ENCODE assay signal across 8 cellular contexts in genomic region chr6:3825331-3825831, GRCh38. TPM values are rescaled to one million over a fixed set of nuclear protein-coding genes. Genes with fewer than 3 reads are reported as not detected.
DNase-seq lines count a peak whose midpoint lies in the region; ATAC-seq and TF ChIP-seq lines count a peak whose summit lies in the region.
"Had no signal": no experiment of that assay in that cellular context is flagged by ENCODE, and none has a peak within 500 bp of the region (broad histone marks: within the 10 kb centered on the region; RNA-seq: fewer than 3 reads in every experiment).

No MANE protein-coding gene starts in this region.

- CTCF ChIA-PET in Panc1 (lab: Charles Lee) = interaction anchor here (1.1 kb wide), 1 partner anchor 107 kb away, joined by 4 read pairs; no protein-coding TSS in a partner anchor

- H3K36me3 ChIP-seq in Panc1 (ENCODE audit: control insufficient read depth, insufficient read depth, low read length) = no peaks in the 10 kb centered on the region
- no peaks in the 10 kb centered on the region for H3K36me3 ChIP-seq in urinary bladder (ENCODE audit: insufficient read depth)

- peaks cover 35% of the 10 kb centered on the region for H3K4me1 Mint-ChIP-seq in mesothelial cell of epicardium
- H3K4me1 Mint-ChIP-seq: naive B cell had no signal

- no peaks in the 10 kb centered on the region for H3K27me3 ChIP-seq in Panc1 (ENCODE audit: control insufficient read depth, insufficient read depth, low read length)

- intact Hi-C loops in Panc1 (cut with micrococcal nuclease; ENCODE audit: unreplicated experiment) = loop anchor here (5.0 kb wide), 2 partner anchors 78 to 107 kb away; no protein-coding TSS in a partner anchor

- H3K4me3 ChIP-seq in Panc1 (ENCODE audit: low read depth in 2 of 2, low read length in 2 of 2) (peak overlapping the region; percentile 14 to 35), epithelial cell of esophagus (ENCODE audit: low read length) (no peak overlapping the region), urinary bladder (ENCODE audit: low read depth, low read length) (no peak overlapping the region)

- H3K36me3 Mint-ChIP-seq in mesothelial cell of epicardium = no peaks in the 10 kb centered on the region
- H3K36me3 Mint-ChIP-seq: naive B cell had no signal

- H3K4me1 ChIP-seq in Panc1 (ENCODE audit: control insufficient read depth, insufficient read depth, low read length) = peaks cover 28% of the 10 kb centered on the region
- peaks cover 2% of the 10 kb centered on the region for H3K4me1 ChIP-seq in urinary bladder (ENCODE audit: insufficient read depth)

- BruUV-seq in Panc1 (replicated peaks; lab: Mats Ljungman, UMichigan) = no TSS peak

- no peaks in the 10 kb centered on the region for H3K27me3 Mint-ChIP-seq in mesothelial cell of epicardium (ENCODE audit: low read depth)

- POLR2A ChIA-PET in Panc1 (lab: Charles Lee) = no interaction called here

- in situ Hi-C loops in Panc1 (cut with HindIII; ENCODE audit: low pct_unique_long_range_greater_than_20kb, low sequenced_read_pairs) = no loop called here

- peak overlapping the region; percentile 19 for H3K4me3 Mint-ChIP-seq in mesothelial cell of epicardium
- H3K4me3 Mint-ChIP-seq: naive B cell had no signal

- H3K9me3 Mint-ChIP-seq in mesothelial cell of epicardium = no peaks in the 10 kb centered on the region
- H3K9me3 Mint-ChIP-seq: naive B cell had no signal

- no peaks in the 10 kb centered on the region for H3K9me3 ChIP-seq in Panc1 (ENCODE audit: control insufficient read depth, insufficient read depth, low read depth, low read length)

- 18% methylated on average over 15 of the region's 15 CpGs for WGBS in urinary bladder

- ATAC-seq in Panc1 = peak; percentile 90
- ATAC-seq in HG03342 (IDR thresholded peaks at IDR 0.05; ENCODE audit: unreplicated experiment) = no peak

- DNase-seq in Panc1 (ENCODE audit: low read depth, low spot score) (no peak), epithelial cell of esophagus (ENCODE audit: low read depth) (peak; percentile 62), mesothelial cell of epicardium (ENCODE audit: low spot score in 2 of 2, unreplicated experiment in 2 of 2) (no peak), DMS53 (lab: John Stamatoyannopoulos, UW) (no peak)
- DNase-seq in effector CD8-positive, alpha-beta T cell (lab: John Stamatoyannopoulos, UW) = no peak
- DNase-seq: naive B cell had no signal

- TF ChIP-seq CTCF in Panc1 (IDR thresholded peaks at IDR 0.05) (peak; percentile 81), epithelial cell of esophagus (IDR thresholded peaks at IDR 0.05; ENCODE audit: insufficient read depth, low read depth, low read length, missing control alignments) (peak; percentile 48), mesothelial cell of epicardium (IDR thresholded peaks at IDR 0.05; ENCODE audit: unreplicated experiment) (no peak)

- H3K27ac ChIP-seq in Panc1 (ENCODE audit: low read length) (peak overlapping the region; percentile 96), urinary bladder (ENCODE audit: low read depth) (peak overlapping the region; percentile 86)

- H3K27ac Mint-ChIP-seq in mesothelial cell of epicardium = peak overlapping the region; percentile 100
- H3K27ac Mint-ChIP-seq: naive B cell had no signal

RNA-seq across cellular contexts. Expression of gene FAM50B, which starts 23.8 kb away (rescaled TPM):
- total RNA-seq in Panc1 (2021; ENCODE audit: unreplicated experiment) (not detected), mesothelial cell of epicardium (7.0 to 7.9 TPM (median 7.1 TPM) in 3 replicates), urinary bladder (5.2 TPM)
- not detected for polyA plus RNA-seq in Panc1 (2012; ENCODE audit: insufficient read length)
- polyA plus RNA-seq in urinary bladder = 20.6 TPM

Comparison
In these comparisons a context has a peak if more than half of its experiments do, and no peak if none do; other contexts are left out.
1. H3K4me3 ChIP-seq: peak in Panc1 (2 of 2); none in epithelial cell of esophagus (single experiment) and urinary bladder (single experiment).